ENCODE assay signal across 27 cellular contexts in the genomic region with DNA sequence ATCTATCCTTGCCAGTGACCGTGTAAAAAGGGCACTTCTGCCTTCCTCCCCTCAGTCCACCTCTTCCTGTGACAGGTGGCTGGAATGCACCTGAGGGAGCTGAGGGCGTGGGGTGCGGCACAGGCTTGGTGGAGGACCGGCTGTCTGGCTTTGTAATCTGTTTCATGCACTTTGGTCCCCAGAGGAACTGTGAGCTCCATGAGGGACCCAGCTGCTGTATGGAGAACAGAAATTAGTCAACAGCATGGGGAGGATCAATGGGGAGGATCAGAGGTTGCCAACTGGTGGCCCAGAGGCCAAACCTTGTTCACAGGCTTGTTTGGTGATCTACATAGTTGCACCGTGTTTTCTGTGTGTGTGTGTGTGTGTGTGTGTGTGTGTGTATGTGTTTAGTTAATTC. TPM values are rescaled to one million over a fixed set of nuclear protein-coding genes. Genes with fewer than 3 reads are reported as not detected.
DNase-seq lines count a peak whose midpoint lies in the region; ATAC-seq, FAIRE-seq and TF ChIP-seq lines count a peak whose summit lies in the region.
"Had no signal": no experiment of that assay in that cellular context is flagged by ENCODE, and none has a peak within 500 bp of the region (broad histone marks: within the 10 kb centered on the region; RNA-seq: fewer than 3 reads in every experiment).

No MANE protein-coding gene starts in this region.

- peaks cover 7% of the 10 kb centered on the region for H3K27me3 Mint-ChIP-seq in WTC11 (ENCODE audit: low read depth)

- ATAC-seq in A549 = peak in 1 of 2 experiments; percentile 14; a peak in 1 of 6 replicates
- ATAC-seq in HCT116 = no peak
- no peak for ATAC-seq in WTC11
- ATAC-seq in HepG2 = peak; percentile 88
- ATAC-seq: effector memory CD8-positive, alpha-beta T cell; esophagus mucosa had no signal

- H3K27ac ChIP-seq in A549 (peak overlapping the region; percentile 96 to 98), HCT116 (ENCODE audit: low read depth, low read length) (no peak overlapping the region), HepG2 (ENCODE audit: extremely low read length, insufficient read depth, low read length) (peak overlapping the region; percentile 75)
- H3K27ac ChIP-seq: HL-60, sigmoid colon, SK-N-MC had no signal

- H3K36me3 Mint-ChIP-seq in WTC11 = no peaks in the 10 kb centered on the region
- H3K36me3 Mint-ChIP-seq: brain had no signal

- RAD21 ChIA-PET in HCT116 (lab: Charles Lee; ENCODE audit: low non-redundant PET in 1 of 2, low total read pairs in 2 of 2, uncharacterized antibody in 2 of 2, unreplicated experiment in 2 of 2) = no interaction called here

- BruUV-seq in HCT116 (replicated peaks; lab: Mats Ljungman, UMichigan) (no TSS peak), HepG2 (replicated peaks; lab: Mats Ljungman, UMichigan) (no TSS peak)

- peak overlapping the region; percentile 67; the same call in 2 of the 3 replicates for H3K4me2 ChIP-seq in A549
- peak overlapping the region; percentile 64 for H3K4me2 ChIP-seq in HCT116 (ENCODE audit: low read length)
- H3K4me2 ChIP-seq in HepG2 (ENCODE audit: low read depth, low read length) = peak overlapping the region; percentile 82

- CTCF ChIA-PET in A549 (lab: Yijun Ruan, JAX) = interaction anchor here (1.0 to 1.7 kb wide), 3 partner anchors 10 to 89 kb away, joined by 3 to 11 read pairs (median 3); no protein-coding TSS in a partner anchor
- CTCF ChIA-PET in HCT116 (lab: Charles Lee) = interaction anchor here (0.7 to 7.3 kb wide), 2 partner anchors 88 to 89 kb away, joined by 4 to 158 read pairs; no protein-coding TSS in a partner anchor
- CTCF ChIA-PET in WTC11 (lab: Charles Lee) = interaction anchor here (0.7 to 8.1 kb wide), 3 partner anchors 10 to 89 kb away, joined by 3 to 156 read pairs (median 3); no protein-coding TSS in a partner anchor
- CTCF ChIA-PET in HepG2 (lab: Yijun Ruan, JAX; ENCODE audit: low intra/inter-chr PET ratio, low total read pairs) = interaction anchor here (6.7 kb wide), 1 partner anchor 88 kb away, joined by 110 read pairs; no protein-coding TSS in a partner anchor

- H3K9ac ChIP-seq in HCT116 (ENCODE audit: low read length) = peak overlapping the region; percentile 54; the same call in 1 of the 2 replicates
- H3K9ac ChIP-seq in HepG2 (ENCODE audit: insufficient read depth, low read depth, low read length) = no peak overlapping the region

- H3K27ac Mint-ChIP-seq in WTC11 = no peak overlapping the region
- H3K27ac Mint-ChIP-seq: activated CD4-positive, alpha-beta T cell treated with anti-CD3 and anti-CD28 coated beads, Interleukin-2, amount 10 ng/mL, durations not matched to agents 24 days and 14 days; effector memory CD8-positive, alpha-beta T cell had no signal

- no peaks in the 10 kb centered on the region for H3K79me2 ChIP-seq in HCT116 (ENCODE audit: insufficient read depth, low read length)
- H3K79me2 ChIP-seq in HepG2 (ENCODE audit: insufficient read depth, low read length) = no peaks in the 10 kb centered on the region

- H3K9me3 ChIP-seq in A549 (no peaks in the 10 kb centered on the region), HCT116 (ENCODE audit: control insufficient read depth in 1 of 2, insufficient read depth in 1 of 2, low read depth in 1 of 2, low read length in 2 of 2) (no peaks in the 10 kb centered on the region), HepG2 (ENCODE audit: low read length) (no peaks in the 10 kb centered on the region)
- H3K9me3 ChIP-seq: BE2C, HAP-1, sigmoid colon had no signal

- H2AFZ ChIP-seq in HCT116 (ENCODE audit: low read depth, low read length, poor library complexity, severe bottlenecking) = no peak overlapping the region
- no peak overlapping the region for H2AFZ ChIP-seq in HepG2 (ENCODE audit: low read length)

- H3K9me3 Mint-ChIP-seq in WTC11 = no peaks in the 10 kb centered on the region
- H3K9me3 Mint-ChIP-seq: activated CD4-positive, alpha-beta T cell treated with anti-CD3 and anti-CD28 coated beads, Interleukin-2, amount 10 ng/mL, durations not matched to agents 24 days and 14 days; effector memory CD8-positive, alpha-beta T cell had no signal

- H3K4me3 Mint-ChIP-seq in WTC11 = no peak overlapping the region
- H3K4me3 Mint-ChIP-seq: activated CD4-positive, alpha-beta T cell treated with anti-CD3 and anti-CD28 coated beads, Interleukin-2, amount 10 ng/mL, durations not matched to agents 24 days and 14 days; brain; effector memory CD8-positive, alpha-beta T cell had no signal

- no peaks in the 10 kb centered on the region for H3K27me3 ChIP-seq in HCT116 (ENCODE audit: insufficient read depth, low read length)
- H3K27me3 ChIP-seq in HepG2 (ENCODE audit: control insufficient read depth in 1 of 2, insufficient read depth in 2 of 2, low read length in 2 of 2) = 0 out of 5 replicates have a peak, but pooled peaks cover 0 to 1% of the 10 kb centered on the region in 2 experiments
- H3K27me3 ChIP-seq: BE2C, sigmoid colon had no signal

- FAIRE-seq in A549 (lab: Jason Lieb, UNC) = no peak
- peak; percentile 58 for FAIRE-seq in HepG2 (lab: Jason Lieb, UNC)
- FAIRE-seq: frontal cortex, islet of Langerhans had no signal

- TF ChIP-seq RAD21 in A549 (conservative IDR thresholded peaks at IDR 0.05 in 1 of 2, IDR thresholded peaks at IDR 0.05 in 1 of 2) (no peak), HCT116 (IDR thresholded peaks at IDR 0.05; ENCODE audit: low read depth) (no peak), HepG2 (CRISPR knock-in tag; IDR thresholded peaks at IDR 0.05) (no peak; the same call in 1 of the 2 replicates)

- no peaks in the 10 kb centered on the region for H3K4me1 Mint-ChIP-seq in WTC11

- no peak for TF ChIP-seq EP300 in A549 (IDR thresholded peaks at IDR 0.05)
- TF ChIP-seq EP300 in HepG2 (IDR thresholded peaks at IDR 0.05; ENCODE audit: low read depth in 2 of 2, low read length in 2 of 2) = peak in 1 of 2 experiments; percentile 76; a peak in 2 of 4 replicates
- TF ChIP-seq EP300 in HepG2 (CRISPR knock-in tag; IDR thresholded peaks at IDR 0.05; ENCODE audit: borderline replicate concordance) = peak; percentile 67; the same call in 1 of the 2 replicates

- TF ChIP-seq POLR2A in A549 (IDR thresholded peaks at IDR 0.05; ENCODE audit: low read length) = no peak
- TF ChIP-seq POLR2A in HCT116 (IDR thresholded peaks at IDR 0.05; ENCODE audit: borderline replicate concordance, extremely low read depth, insufficient read depth, insufficient read length) = no peak
- TF ChIP-seq POLR2A in HepG2 (IDR thresholded peaks at IDR 0.05; ENCODE audit: insufficient read depth in 1 of 2, low read depth in 2 of 2, low read length in 2 of 2) = no peak

- H3K9me2 ChIP-seq in HCT116 (ENCODE audit: insufficient read depth) = no peaks in the 10 kb centered on the region

- no peaks in the 10 kb centered on the region for H3K36me3 ChIP-seq in HCT116 (ENCODE audit: control insufficient read depth in 1 of 2, insufficient read depth in 2 of 2, low read length in 2 of 2)
- no peaks in the 10 kb centered on the region for H3K36me3 ChIP-seq in HepG2 (replicated peaks in 1 of 2; ENCODE audit: control insufficient read depth in 1 of 2, insufficient read depth in 2 of 2, low read length in 2 of 2)
- H3K36me3 ChIP-seq: BE2C, HAP-1, sigmoid colon had no signal

- peaks cover 32% of the 10 kb centered on the region for H3K4me1 ChIP-seq in A549
- peaks cover 17 to 27% of the 10 kb centered on the region in 2 experiments for H3K4me1 ChIP-seq in HCT116 (ENCODE audit: control insufficient read depth in 1 of 2, insufficient read depth in 2 of 2, low read length in 2 of 2)
- H3K4me1 ChIP-seq in HepG2 (ENCODE audit: insufficient read depth, low read length) = peaks cover 46% of the 10 kb centered on the region
- H3K4me1 ChIP-seq: BE2C, HAP-1 had no signal

- H3K4me3 ChIP-seq in A549 (no peak overlapping the region), HCT116 (replicated peaks in 1 of 2; ENCODE audit: low read depth in 1 of 2, low read length in 2 of 2) (no peak overlapping the region), HepG2 (replicated peaks in 1 of 3; ENCODE audit: insufficient read depth in 1 of 3, low read depth in 2 of 3, low read length in 3 of 3) (peak overlapping the region in 1 of 3 experiments; percentile 48; a peak in 2 of 6 replicates)
- H3K4me3 ChIP-seq: HAP-1, sigmoid colon, SK-N-MC had no signal

- intact Hi-C loops in HCT116 (cut with micrococcal nuclease) (no loop called here), HepG2 (cut with micrococcal nuclease; ENCODE audit: unreplicated experiment) (no loop called here)

- DNase-seq in A549 (ENCODE audit: low read depth in 1 of 2, low spot score in 1 of 2) (no peak), HCT116 (ENCODE audit: low read depth, low spot score) (no peak), WTC11 (ENCODE audit: low spot score) (no peak), HepG2 (ENCODE audit: low spot score) (peak; percentile 93), NCI-H510A treated with DMSO at 0.1 percent for 48 hours (lab: John Stamatoyannopoulos, UW) (no peak), globus pallidus (ENCODE audit: low spot score) (no peak), HuH-7 (ENCODE audit: low spot score) (no peak)
- DNase-seq in activated CD4-positive, alpha-beta T cell treated with anti-CD3 and anti-CD28 coated beads for 1 hour = no peak
- DNase-seq: activated CD4-positive, alpha-beta T cell treated with anti-CD3 and anti-CD28 coated beads, Interleukin-2, amount 10 ng/mL, durations not matched to agents 24 days and 14 days; activated naive CD4-positive, alpha-beta T cell; activated T-cell treated with anti-CD3 and anti-CD28 coated beads, Interleukin-2, amount 50 U/mL, for 48 hours; BE2C; effector memory CD8-positive, alpha-beta T cell; NCI-H1105; NCI-H2029 treated with DMSO at 0.1 percent for 48 hours; NCI-H510A; sigmoid colon; T-helper 2 cell had no signal

- in situ Hi-C loops in HepG2 (cut with HindIII; ENCODE audit: extremely low pct_ligation_motif_present, low pct_unique_long_range_greater_than_20kb) = loop anchor here (5.0 kb wide), 1 partner anchor 90 kb away; no protein-coding TSS in a partner anchor

- POLR2A ChIA-PET in A549 (lab: Yijun Ruan, JAX) = interaction anchor here (1.2 kb wide), 1 partner anchor 10 kb away, joined by 3 read pairs; no protein-coding TSS in a partner anchor
- POLR2A ChIA-PET in HCT116 (lab: Charles Lee) = no interaction called here
- POLR2A ChIA-PET in WTC11 (lab: Charles Lee) = no interaction called here
- POLR2A ChIA-PET in HepG2 (lab: Yijun Ruan, JAX) = interaction anchor here (0.8 to 1.5 kb wide), 3 partner anchors 9 to 20 kb away, joined by 3 to 8 read pairs (median 5); partner anchors contain the start of gene LUZP1

- no peak for TF ChIP-seq CTCF in A549 (IDR thresholded peaks at IDR 0.05)
- TF ChIP-seq CTCF in HCT116 (IDR thresholded peaks at IDR 0.05 in 2 of 3, conservative IDR thresholded peaks at IDR 0.05 in 1 of 3; ENCODE audit: borderline replicate concordance in 1 of 3, insufficient read depth in 1 of 3, low read depth in 2 of 3, low read length in 2 of 3) = no peak
- no peak for TF ChIP-seq CTCF in WTC11 (IDR thresholded peaks at IDR 0.05)
- no peak; the same call in 1 of the 2 replicates for TF ChIP-seq CTCF in HepG2 (CRISPR knock-in tag; IDR thresholded peaks at IDR 0.05)

- H4K20me1 ChIP-seq in HCT116 (ENCODE audit: insufficient read depth) = no peaks in the 10 kb centered on the region
- no peaks in the 10 kb centered on the region for H4K20me1 ChIP-seq in HepG2 (ENCODE audit: insufficient read depth, low read length)

- WGBS in A549 (ENCODE audit: missing lambda C conversion rate) = 61% methylated on average over 4 of the region's 5 CpGs
- 0% methylated on average over 5 of the region's 5 CpGs for WGBS in HepG2 (ENCODE audit: low lambda C conversion rate)

RNA-seq across cellular contexts. Expression of gene LUZP1, which starts 19.0 kb away (rescaled TPM):
- polyA plus RNA-seq in A549 (2011; rRNA removed) = 18.3 and 26.2 TPM in 2 replicates
- polyA plus RNA-seq in A549 (2012; cell fraction: cytosol; rRNA removed) = 4.7 and 6.1 TPM in 2 replicates
- 8.1 and 10.5 TPM in 2 replicates for polyA plus RNA-seq in A549 (2012; cell fraction: nucleus; rRNA removed)
- polyA plus RNA-seq in A549 (2017; fragmentation: RNase III; extraction: RNeasy Plus Mini Kit Qiagen cat#74134 plus additional on column Dnase treatment) = 17.9 to 18.2 TPM (median 18.0 TPM) in 3 replicates
- 31.8 and 33.3 TPM in 2 replicates for polyA minus RNA-seq in A549 (2011; rRNA and poly(A)+ RNA removed)
- total RNA-seq in HCT116 (2021; ENCODE audit: unreplicated experiment) = 22.4 TPM
- 9.2 and 10.2 TPM in 2 replicates for polyA plus RNA-seq in HCT116 (2012)
- 42.0 to 43.4 TPM (median 42.7 TPM) in 3 replicates for total RNA-seq in WTC11 (2021)
- total RNA-seq in HepG2 (2016; rRNA removed; fragmentation: Illumina TruSeq; extraction: Trizol) = 12.7 and 21.5 TPM in 2 replicates
- 0.88 and 0.91 TPM in 2 replicates for total RNA-seq in HepG2 (2016; cell fraction: cytosol; rRNA removed; fragmentation: Illumina TruSeq; extraction: Trizol; ENCODE audit: low read depth)
- total RNA-seq in HepG2 (2016; cell fraction: insoluble cytoplasmic fraction; rRNA removed; fragmentation: Illumina TruSeq; extraction: Trizol) = 12.1 and 20.0 TPM in 2 replicates
- 3.4 and 4.5 TPM in 2 replicates for total RNA-seq in HepG2 (2016; cell fraction: membrane; rRNA removed; fragmentation: Illumina TruSeq; extraction: Trizol)
- total RNA-seq in HepG2 (2016; cell fraction: nucleus; rRNA removed; fragmentation: Illumina TruSeq; extraction: Trizol) = 14.6 and 16.0 TPM in 2 replicates
- 6.9 and 7.2 TPM in 2 replicates for polyA plus RNA-seq in HepG2 (2011; rRNA removed)
- 4.6 and 5.4 TPM in 2 replicates for polyA plus RNA-seq in HepG2 (2011; cell fraction: cytosol; rRNA removed)
- 10.9 and 11.8 TPM in 2 replicates for polyA plus RNA-seq in HepG2 (2011; cell fraction: nucleus; rRNA removed)
- polyA plus RNA-seq in HepG2 (2012) = 8.0 and 9.5 TPM in 2 replicates
- polyA plus RNA-seq in HepG2 (2016; cell fraction: cytosol; fragmentation: Illumina TruSeq; extraction: Trizol; ENCODE audit: low read depth) = 0.23 and 0.26 TPM in 2 replicates
- polyA plus RNA-seq in HepG2 (2016; cell fraction: insoluble cytoplasmic fraction; fragmentation: Illumina TruSeq; extraction: Trizol; ENCODE audit: low read depth) = 8.6 and 8.9 TPM in 2 replicates
- polyA plus RNA-seq in HepG2 (2016; cell fraction: membrane; fragmentation: Illumina TruSeq; extraction: Trizol; ENCODE audit: low read depth) = 0.73 and 0.81 TPM in 2 replicates
- polyA plus RNA-seq in HepG2 (2016; cell fraction: nucleus; fragmentation: Illumina TruSeq; extraction: Trizol; ENCODE audit: insufficient read depth, low read depth) = 11.6 and 14.4 TPM in 2 replicates
- polyA minus RNA-seq in HepG2 (2011; rRNA and poly(A)+ RNA removed; ENCODE audit: low replicate concordance) = 19.5 and 28.3 TPM in 2 replicates
- polyA minus RNA-seq in HepG2 (2011; cell fraction: cytosol; rRNA and poly(A)+ RNA removed) = 10.6 and 12.2 TPM in 2 replicates
- polyA minus RNA-seq in HepG2 (2011; cell fraction: nucleus; rRNA and poly(A)+ RNA removed) = 25.2 and 28.5 TPM in 2 replicates

RNA-seq across cellular contexts. Expression of gene HTR1D, which starts 29.7 kb away (rescaled TPM):
- polyA plus RNA-seq in A549 (2011; rRNA removed) (8.5 and 11.2 TPM in 2 replicates), A549 (2017; fragmentation: RNase III; extraction: RNeasy Plus Mini Kit Qiagen cat#74134 plus additional on column Dnase treatment) (7.5 to 11.4 TPM (median 9.4 TPM) in 3 replicates), HepG2 (2011; rRNA removed) (0.07 and 0.29 TPM in 2 replicates)
- 7.0 and 9.9 TPM in 2 replicates for polyA plus RNA-seq in A549 (2012; cell fraction: cytosol; rRNA removed)
- polyA plus RNA-seq in A549 (2012; cell fraction: nucleus; rRNA removed) = 7.2 TPM in 2 replicates
- polyA minus RNA-seq in A549 (2011; rRNA and poly(A)+ RNA removed) = 11.4 and 11.6 TPM in 2 replicates
- total RNA-seq in HCT116 (2021; ENCODE audit: unreplicated experiment) (3.5 TPM), WTC11 (2021) (5.4 to 7.9 TPM (median 7.9 TPM) in 3 replicates), HepG2 (2016; rRNA removed; fragmentation: Illumina TruSeq; extraction: Trizol) (0.04 and 0.25 TPM in 2 replicates)
- polyA plus RNA-seq in HCT116 (2012) = 2.9 and 3.4 TPM in 2 replicates
- not detected in 2 replicates for total RNA-seq in HepG2 (2016; cell fraction: cytosol; rRNA removed; fragmentation: Illumina TruSeq; extraction: Trizol; ENCODE audit: low read depth)
- 0.12 and 0.13 TPM in 2 replicates for total RNA-seq in HepG2 (2016; cell fraction: insoluble cytoplasmic fraction; rRNA removed; fragmentation: Illumina TruSeq; extraction: Trizol)
- 0.12 and 0.21 TPM in 2 replicates for total RNA-seq in HepG2 (2016; cell fraction: membrane; rRNA removed; fragmentation: Illumina TruSeq; extraction: Trizol)
- total RNA-seq in HepG2 (2016; cell fraction: nucleus; rRNA removed; fragmentation: Illumina TruSeq; extraction: Trizol) = not detected in 2 replicates
- 0.05 and 0.15 TPM in 2 replicates for polyA plus RNA-seq in HepG2 (2011; cell fraction: cytosol; rRNA removed)
- 0.08 and 0.10 TPM in 2 replicates for polyA plus RNA-seq in HepG2 (2011; cell fraction: nucleus; rRNA removed)
- 0.23 and 0.67 TPM in 2 replicates for polyA plus RNA-seq in HepG2 (2012)
- 0.07 TPM in 1 of 2 replicates, not detected in the other for polyA plus RNA-seq in HepG2 (2016; cell fraction: cytosol; fragmentation: Illumina TruSeq; extraction: Trizol; ENCODE audit: low read depth)
- 0.22 and 0.25 TPM in 2 replicates for polyA plus RNA-seq in HepG2 (2016; cell fraction: insoluble cytoplasmic fraction; fragmentation: Illumina TruSeq; extraction: Trizol; ENCODE audit: low read depth)
- polyA plus RNA-seq in HepG2 (2016; cell fraction: membrane; fragmentation: Illumina TruSeq; extraction: Trizol; ENCODE audit: low read depth) = 0.18 and 0.20 TPM in 2 replicates
- polyA plus RNA-seq in HepG2 (2016; cell fraction: nucleus; fragmentation: Illumina TruSeq; extraction: Trizol; ENCODE audit: insufficient read depth, low read depth) = 0.31 TPM in 2 replicates
- 0.16 and 17.0 TPM in 2 replicates for polyA minus RNA-seq in HepG2 (2011; rRNA and poly(A)+ RNA removed; ENCODE audit: low replicate concordance)
- polyA minus RNA-seq in HepG2 (2011; cell fraction: cytosol; rRNA and poly(A)+ RNA removed) = not detected in 2 replicates
- 0.37 TPM in 1 of 2 replicates, not detected in the other for polyA minus RNA-seq in HepG2 (2011; cell fraction: nucleus; rRNA and poly(A)+ RNA removed)
- total RNA-seq: activated CD4-positive, alpha-beta T cell treated with anti-CD3 and anti-CD28 coated beads, Interleukin-2, amount 10 ng/mL, durations not matched to agents 24 days and 14 days; cerebellum; esophagus mucosa; posterior vena cava; sigmoid colon had no signal

Comparison
In these comparisons a context has a peak if more than half of its experiments do, and no peak if none do; other contexts are left out.
1. POLR2A ChIA-PET loops: an anchor here in A549 (1.2 kb wide) and HepG2 (0.8 to 1.5 kb wide); none called in HCT116 and WTC11.